In genomic region chr3:42803800-42804112, GRCh38 we compare ENCODE assay signal across 8 cellular contexts. TPM values are rescaled to one million over a fixed set of nuclear protein-coding genes. Genes with fewer than 3 reads are reported as not detected.
DNase-seq lines count a peak whose midpoint lies in the region; ATAC-seq and TF ChIP-seq lines count a peak whose summit lies in the region.

No MANE protein-coding gene starts in this region.

- no peaks in the 10 kb centered on the region for H3K27me3 Mint-ChIP-seq in central memory CD8-positive, alpha-beta T cell
- H3K27me3 Mint-ChIP-seq in stimulated activated naive CD8-positive, alpha-beta T cell treated with anti-CD3 and anti-CD28 coated beads, Interleukin-15, amount 100 ng/mL, for 72 hours, result peaks cover 10% of the 10 kb centered on the region

- peak; percentile 51 for DNase-seq in Ammon's horn (ENCODE audit: low spot score)
- peak in 1 of 2 experiments; percentile 56 for DNase-seq in SJSA1 (ENCODE audit: low read depth in 1 of 2, low spot score in 2 of 2)
- DNase-seq in central memory CD8-positive, alpha-beta T cell (ENCODE audit: low spot score in 2 of 2), result peak in 1 of 2 donors; percentile 16
- DNase-seq in stimulated activated naive CD8-positive, alpha-beta T cell treated with anti-CD3 and anti-CD28 coated beads, Interleukin-15, amount 100 ng/mL, for 72 hours, result peak in 1 of 2 donors; percentile 47
- no peak for DNase-seq in NCI-H2081 (lab: John Stamatoyannopoulos, UW)

- TF ChIP-seq RAD21 in liver (IDR thresholded peaks at IDR 0.05), result no peak

- peak overlapping the region; percentile 95 for H3K4me3 Mint-ChIP-seq in central memory CD8-positive, alpha-beta T cell
- H3K4me3 Mint-ChIP-seq in stimulated activated naive CD8-positive, alpha-beta T cell treated with anti-CD3 and anti-CD28 coated beads, Interleukin-15, amount 100 ng/mL, for 72 hours, result peak overlapping the region; percentile 94 to 98

- peak overlapping the region; percentile 50 to 93 for H3K9ac ChIP-seq in liver (ENCODE audit: low read depth in 1 of 2, low read length in 2 of 2)

- peaks cover 7% of the 10 kb centered on the region for H3K36me3 Mint-ChIP-seq in central memory CD8-positive, alpha-beta T cell (ENCODE audit: insufficient read depth)

- H3K4me1 ChIP-seq in SJSA1 (replicated peaks) (peaks cover 8% of the 10 kb centered on the region), liver (ENCODE audit: control insufficient read depth in 4 of 4, insufficient read depth in 4 of 4, low read length in 3 of 4) (peaks cover 2 to 44% (median 21%) of the 10 kb centered on the region in 4 donors)

- no peaks in the 10 kb centered on the region for H3K9me3 ChIP-seq in SJSA1 (replicated peaks)
- H3K9me3 ChIP-seq in liver (ENCODE audit: control insufficient read depth in 4 of 4, low read length in 3 of 4), result no peaks in the 10 kb centered on the region

- ATAC-seq in GM18867 (IDR thresholded peaks at IDR 0.05; ENCODE audit: unreplicated experiment), result peak; percentile 21
- ATAC-seq in HG03066 (IDR thresholded peaks at IDR 0.05; ENCODE audit: low read depth, unreplicated experiment), result peak; percentile 25
- ATAC-seq in central memory CD8-positive, alpha-beta T cell (replicated peaks; ENCODE audit: extremely low read depth, poor library complexity, severe bottlenecking), result peak; percentile 24
- peak; percentile 54 for ATAC-seq in stimulated activated naive CD8-positive, alpha-beta T cell treated with anti-CD3 and anti-CD28 coated beads, Interleukin-15, amount 100 ng/mL, for 72 hours

- H3K27ac ChIP-seq in SJSA1 (peak overlapping the region; percentile 51), liver (ENCODE audit: low read depth in 1 of 2, low read length in 2 of 2) (peak overlapping the region; percentile 93 to 95)

- peaks cover 45% of the 10 kb centered on the region for H3K4me1 Mint-ChIP-seq in central memory CD8-positive, alpha-beta T cell
- peaks cover 56% of the 10 kb centered on the region for H3K4me1 Mint-ChIP-seq in stimulated activated naive CD8-positive, alpha-beta T cell treated with anti-CD3 and anti-CD28 coated beads, Interleukin-15, amount 100 ng/mL, for 72 hours

- H3K9me3 Mint-ChIP-seq in central memory CD8-positive, alpha-beta T cell, result no peaks in the 10 kb centered on the region
- H3K9me3 Mint-ChIP-seq in stimulated activated naive CD8-positive, alpha-beta T cell treated with anti-CD3 and anti-CD28 coated beads, Interleukin-15, amount 100 ng/mL, for 72 hours, result no peaks in the 10 kb centered on the region

- WGBS in liver, result under 1% methylated on average over 21 of the region's 21 CpGs

- H3K27ac Mint-ChIP-seq in central memory CD8-positive, alpha-beta T cell (ENCODE audit: low read depth), result peak overlapping the region; percentile 97
- H3K27ac Mint-ChIP-seq in stimulated activated naive CD8-positive, alpha-beta T cell treated with anti-CD3 and anti-CD28 coated beads, Interleukin-15, amount 100 ng/mL, for 72 hours, result peak overlapping the region; percentile 95 to 96

- H3K4me3 ChIP-seq in SJSA1 (peak overlapping the region; percentile 65), liver (ENCODE audit: low read depth in 1 of 3, low read length in 3 of 3) (peak overlapping the region; percentile 77 to 88 (median 77))

- H3K27me3 ChIP-seq in SJSA1 (replicated peaks), result 0 out of 2 replicates have a peak, but pooled peaks cover 3% of the 10 kb centered on the region
- H3K27me3 ChIP-seq in liver (ENCODE audit: control insufficient read depth in 4 of 4, insufficient read depth in 4 of 4, low read length in 3 of 4), result no peaks in the 10 kb centered on the region

- H3K36me3 ChIP-seq in SJSA1, result peaks cover 21% of the 10 kb centered on the region
- no peaks in the 10 kb centered on the region for H3K36me3 ChIP-seq in liver (ENCODE audit: control insufficient read depth in 4 of 4, insufficient read depth in 3 of 4, low read depth in 1 of 4, low read length in 3 of 4)

- TF ChIP-seq CTCF in liver (IDR thresholded peaks at IDR 0.05; ENCODE audit: low read depth, low read length, missing input control), result no peak

TF ChIP-seq in liver, 16 proteins besides CTCF, POLR2A, EP300 and RAD21:
- TF ChIP-seq REST (IDR thresholded peaks at IDR 0.05), result no peak
- TF ChIP-seq FOXA1 (IDR thresholded peaks at IDR 0.05), result no peak
- no peak for TF ChIP-seq ZBTB33 (IDR thresholded peaks at IDR 0.05)
- no peak for TF ChIP-seq SP1 (IDR thresholded peaks at IDR 0.05)
- TF ChIP-seq NR2F2 (IDR thresholded peaks at IDR 0.05), result peak; percentile 95
- TF ChIP-seq RXRA (IDR thresholded peaks at IDR 0.05), result peak; percentile 45 to 75
- TF ChIP-seq HNF4G (IDR thresholded peaks at IDR 0.05), result no peak
- TF ChIP-seq TAF1 (conservative IDR thresholded peaks at IDR 0.05), result no peak
- no peak for TF ChIP-seq YY1 (IDR thresholded peaks at IDR 0.05)

RNA-seq across cellular contexts. Expression of gene HIGD1A, which starts 0.5 kb away (rescaled TPM):
- total RNA-seq in SJSA1 (2014; rRNA removed; shearing (Covaris generic)), result 227 and 295 TPM in 2 replicates
- total RNA-seq in liver, result 100 to 1,000 TPM; 117 to 234 TPM
- 100 to 1,000 TPM; 256 TPM for polyA plus RNA-seq in liver

RNA-seq across cellular contexts. Expression of gene ACKR2, which starts 5.5 kb away (rescaled TPM):
- not detected in 2 replicates for total RNA-seq in SJSA1 (2014; rRNA removed; shearing (Covaris generic))
- total RNA-seq in liver, result 10 to 100 TPM; 12.5 to 19.3 TPM
- 1 to 10 TPM; 7.3 to 9.2 TPM for polyA plus RNA-seq in liver

RNA-seq across cellular contexts. Expression of gene CCDC13, which starts 30.7 kb away (rescaled TPM):
- 0.39 and 1.0 TPM in 2 replicates for total RNA-seq in SJSA1 (2014; rRNA removed; shearing (Covaris generic))
- total RNA-seq in liver, result 1 to 10 TPM in 1 of 2 donors, under 1 TPM in 1; 0.42 to 2.3 TPM
- 1 to 10 TPM in 1 of 2 donors, under 1 TPM in 1; 0.69 to 1.4 TPM for polyA plus RNA-seq in liver

Comparison
In these comparisons a context has a peak if more than half of its experiments do, and no peak if none do; other contexts are left out.
1. RNA of gene ACKR2, which starts 5.5 kb away (total RNA-seq): 12.5 to 19.3 TPM in liver; not detected in SJSA1; every median in the first group is over 10 times any median in the second.
2. Peak in every context shown above with its lines, with median percentiles within 50 percentile points of each other: ATAC-seq.